In the genomic region with DNA sequence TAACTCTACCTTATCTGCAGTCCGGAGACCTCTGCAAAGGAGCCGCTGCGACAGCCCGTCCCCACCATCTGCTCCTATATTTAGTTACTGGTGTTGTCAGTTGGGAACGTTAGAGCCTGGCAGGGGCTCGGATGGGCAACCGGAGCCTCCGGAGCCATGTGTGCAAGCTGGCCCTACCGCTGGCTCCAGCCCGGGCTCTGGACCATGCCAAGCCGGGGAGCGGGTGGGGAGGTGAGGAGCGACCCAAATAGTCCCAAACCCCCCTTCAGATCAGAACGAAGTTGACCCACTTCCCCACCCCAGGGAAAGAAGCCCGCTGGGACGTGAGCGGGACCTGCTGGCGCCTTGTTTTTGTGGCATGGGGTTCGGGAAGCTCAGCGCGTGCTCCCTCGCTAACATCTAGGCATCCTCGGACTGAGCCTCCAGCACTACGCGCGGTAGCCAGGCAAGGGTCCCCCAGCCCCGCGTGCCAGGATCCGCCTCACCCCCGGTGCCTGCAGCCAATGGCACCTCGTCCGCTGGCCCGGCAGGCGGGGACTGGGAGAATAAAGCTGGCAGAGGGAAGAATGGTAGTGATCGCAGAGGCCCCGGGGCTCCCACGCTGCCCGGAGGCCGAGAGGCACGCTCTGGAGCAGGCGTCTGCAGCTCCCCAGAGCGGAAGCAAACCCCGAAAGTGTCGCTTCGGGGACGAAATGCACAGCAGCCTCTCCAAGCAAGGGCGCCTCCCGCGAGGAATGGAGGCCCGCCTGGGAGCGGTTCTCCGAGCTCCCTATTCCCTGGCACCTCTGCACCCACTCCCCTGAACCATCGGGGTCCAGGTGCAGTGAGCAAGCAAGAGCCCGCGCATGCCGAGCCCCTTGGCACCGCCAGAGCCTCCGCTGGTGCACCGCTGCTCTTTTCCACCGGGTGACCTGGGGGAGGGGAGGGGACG, we compare ENCODE assay signal across 8 cellular contexts. TPM values are rescaled to one million over a fixed set of nuclear protein-coding genes. Genes with fewer than 3 reads are reported as not detected.
DNase-seq lines count a peak whose midpoint lies in the region; TF ChIP-seq lines count a peak whose summit lies in the region.

No MANE protein-coding gene starts in this region.

- TF ChIP-seq EP300 in esophagus muscularis mucosa (IDR thresholded peaks at IDR 0.05) (no peak), tibial nerve (IDR thresholded peaks at IDR 0.05) (no peak)

- peaks cover 28% of the 10 kb centered on the region for H3K27me3 Mint-ChIP-seq in HFFc6 (ENCODE audit: insufficient read depth)

- TF ChIP-seq CTCF in HFFc6 (IDR thresholded peaks at IDR 0.05) = no peak
- TF ChIP-seq CTCF in esophagus muscularis mucosa (IDR thresholded peaks at IDR 0.05) = no peak
- no peak for TF ChIP-seq CTCF in tibial nerve (IDR thresholded peaks at IDR 0.05)

- H3K9me3 ChIP-seq in esophagus muscularis mucosa (peaks cover 0 to 6% (median 2%) of the 10 kb centered on the region in 4 donors), tibial nerve (peaks cover 0 to 8% (median 0%) of the 10 kb centered on the region in 4 donors)

- intact Hi-C loops in esophagus muscularis mucosa (cut with DNase I) = no loop called here

- 0% methylated on average over 7 of the region's 61 CpGs for WGBS in esophagus muscularis mucosa
- 1 to 2% methylated on average over 48 to 52 of the region's 61 CpGs for WGBS in tibial nerve, 2 donors

- H3K4me3 ChIP-seq in esophagus muscularis mucosa (peak overlapping the region; percentile 72 to 83 (median 80)), tibial nerve (peak overlapping the region; percentile 71 to 92 (median 86))

- H3K36me3 Mint-ChIP-seq in HFFc6 (ENCODE audit: low read depth) = peaks cover 8% of the 10 kb centered on the region; the same call in 1 of the 2 replicates

- peak; percentile 21 for TF ChIP-seq POLR2A in esophagus muscularis mucosa (IDR thresholded peaks at IDR 0.05; ENCODE audit: low read depth)
- TF ChIP-seq POLR2A in tibial nerve (IDR thresholded peaks at IDR 0.05) = no peak

- no peaks in the 10 kb centered on the region for H3K27me3 ChIP-seq in esophagus muscularis mucosa
- H3K27me3 ChIP-seq in tibial nerve = no peaks in the 10 kb centered on the region

- no peaks in the 10 kb centered on the region for H3K36me3 ChIP-seq in esophagus muscularis mucosa
- H3K36me3 ChIP-seq in tibial nerve = no peaks in the 10 kb centered on the region

- H3K4me3 Mint-ChIP-seq in HFFc6 = peak overlapping the region; percentile 84

- peaks cover 9% of the 10 kb centered on the region; the same call in 1 of the 2 replicates for H3K9me3 Mint-ChIP-seq in HFFc6

- no peak overlapping the region for H3K27ac Mint-ChIP-seq in HFFc6

- DNase-seq in SIG-M5 treated with dmso at 0.1 percent for 504 hours (lab: John Stamatoyannopoulos, UW; ENCODE audit: unreplicated experiment) = peak; percentile 34
- DNase-seq in SIG-M5 (lab: John Stamatoyannopoulos, UW) = no peak
- DNase-seq in HFFc6 = no peak
- DNase-seq in NCI-H1105 (lab: John Stamatoyannopoulos, UW) = peak; percentile 71
- peak; percentile 28 for DNase-seq in activated CD8-positive, alpha-beta memory T cell treated with anti-CD3 and anti-CD28 coated beads, Interleukin-2, amount 50 U/mL, for 4 hours
- no peak for DNase-seq in esophagus muscularis mucosa (ENCODE audit: extremely low spot score)
- peak; percentile 72 for DNase-seq in myocyte (ENCODE audit: low read depth)
- no peak for DNase-seq in tibial nerve (ENCODE audit: low spot score in 2 of 2)

- H3K27ac ChIP-seq in esophagus muscularis mucosa (replicated peaks in 1 of 4) (peak overlapping the region; percentile 74 to 91 (median 80)), tibial nerve (peak overlapping the region; percentile 53 to 74 (median 59))

- peaks cover 22% of the 10 kb centered on the region for H3K4me1 Mint-ChIP-seq in HFFc6 (ENCODE audit: low read depth)

- H3K4me1 ChIP-seq in esophagus muscularis mucosa (peaks cover 19 to 43% (median 37%) of the 10 kb centered on the region in 4 donors), tibial nerve (peaks cover 0 to 18% (median 4%) of the 10 kb centered on the region in 4 donors)

RNA-seq across cellular contexts. Expression of a gene that starts 0.7 kb away (rescaled TPM):
- 1 to 10 TPM; 1.2 to 2.4 (median 1.8) TPM for total RNA-seq in HFFc6 (2021; fragmentation: NEBNext Ultra II Directional; extraction: Animal tissue kit (Norgen Biotek cat#: 25700))
- total RNA-seq in esophagus muscularis mucosa (10 to 100 TPM in 3 of 4 donors, 1 to 10 TPM in 1; 6.6 to 17.0 (median 13.4) TPM), myocyte (17.3 and 23.9 TPM in 2 replicates), tibial nerve (10 to 100 TPM in 1 of 4 donors, 1 to 10 TPM in 3; 4.4 to 11.1 (median 8.6) TPM)
- 11.6 TPM for polyA plus RNA-seq in myocyte (2012)

RNA-seq across cellular contexts. Expression of a gene that starts 22.2 kb away (rescaled TPM):
- 10 to 100 TPM; 32.7 to 51.0 (median 40.3) TPM for total RNA-seq in HFFc6 (2021; fragmentation: NEBNext Ultra II Directional; extraction: Animal tissue kit (Norgen Biotek cat#: 25700))
- total RNA-seq in esophagus muscularis mucosa (10 to 100 TPM; 73.6 to 99.9 (median 78.4) TPM), myocyte (70.7 and 75.3 TPM in 2 replicates), tibial nerve (10 to 100 TPM; 68.4 to 87.9 (median 77.2) TPM)
- 40.0 TPM for polyA plus RNA-seq in myocyte (2012)

RNA-seq across cellular contexts. Expression of a gene that starts 59.7 kb away (rescaled TPM):
- total RNA-seq in HFFc6 (2021; fragmentation: NEBNext Ultra II Directional; extraction: Animal tissue kit (Norgen Biotek cat#: 25700)) = not detected
- total RNA-seq in esophagus muscularis mucosa = not detected
- not detected in 2 replicates for total RNA-seq in myocyte
- polyA plus RNA-seq in myocyte (2012) = 0.13 TPM
- total RNA-seq in tibial nerve = not detected

Comparison
In these comparisons a context has a peak if more than half of its experiments do, and no peak if none do; other contexts are left out.
1. DNase-seq: peak in SIG-M5 treated with dmso at 0.1 percent for 504 hours (single experiment), NCI-H1105 (single experiment), activated CD8-positive, alpha-beta memory T cell treated with anti-CD3 and anti-CD28 coated beads, Interleukin-2, amount 50 U/mL, for 4 hours (single experiment) and myocyte (single experiment); none in SIG-M5 (single experiment), HFFc6 (single experiment), esophagus muscularis mucosa (single experiment) and tibial nerve (0 of 2).